Comparison of ENCODE assay signal across 8 cellular contexts in genomic region chr9:124774131-124774978, GRCh38. TPM values are rescaled to one million over a fixed set of nuclear protein-coding genes. Genes with fewer than 3 reads are reported as not detected.
A peak's percentile ranks its signal among the peaks of the same experiment; 100 is the strongest.
DNase-seq lines count a peak whose midpoint lies in the region; ATAC-seq, FAIRE-seq and TF ChIP-seq lines count a peak whose summit lies in the region.

No MANE protein-coding gene starts in this region.

- H3K4ac ChIP-seq in mesendoderm (ENCODE audit: low read depth, low read length), result no peak overlapping the region

- peaks cover 3% of the 10 kb centered on the region for H3K4me1 ChIP-seq in mesendoderm (ENCODE audit: control insufficient read depth, low read depth, low read length)

- H3K27me3 ChIP-seq in dorsolateral prefrontal cortex (peaks cover 0 to 15% (median 0%) of the 10 kb centered on the region in 45 donors), mesendoderm (ENCODE audit: insufficient read depth, low read length, poor library complexity) (no peaks in the 10 kb centered on the region)

- H3K27ac ChIP-seq in dorsolateral prefrontal cortex (peak overlapping the region in 1 of 59 donors; percentile 36), mesendoderm (ENCODE audit: low read depth, low read length) (no peak overlapping the region)

- H3K4me3 ChIP-seq in dorsolateral prefrontal cortex, result peak overlapping the region in 1 of 59 donors; percentile 27
- H3K4me3 ChIP-seq in mesendoderm (ENCODE audit: low read length), result no peak overlapping the region

- H3K18ac ChIP-seq in mesendoderm (ENCODE audit: low read length), result no peak overlapping the region

- peak; percentile 27 for ATAC-seq in HG02885 (IDR thresholded peaks at IDR 0.05; ENCODE audit: poor library complexity, unreplicated experiment)
- no peak for ATAC-seq in HG03521 (IDR thresholded peaks at IDR 0.05; ENCODE audit: unreplicated experiment)

- peak; percentile 88 for DNase-seq in D721Med (ENCODE audit: insufficient read length, low spot score)
- peak; percentile 53 for DNase-seq in NCI-H748 treated with DMSO at 0.1 percent for 48 hours (lab: John Stamatoyannopoulos, UW)
- peak; percentile 92 for DNase-seq in activated CD4-positive, alpha-beta T cell treated with anti-CD3 and anti-CD28 coated beads, Interleukin-2, amount 50 U/mL, for 48 hours
- peak; percentile 70 to 87 (median 82) for DNase-seq in dorsolateral prefrontal cortex
- DNase-seq in mesendoderm, result peak; percentile 88
- peak; percentile 70 for DNase-seq in stimulated activated CD8-positive, alpha-beta memory T cell treated with anti-CD3 and anti-CD28 coated beads, Interleukin-15, amount 100 ng/mL, for 24 hours (ENCODE audit: low read depth)

- no peaks in the 10 kb centered on the region for H3K36me3 ChIP-seq in mesendoderm (ENCODE audit: control insufficient read depth, insufficient read depth, low read length)

- H3K9ac ChIP-seq in mesendoderm (ENCODE audit: low read length), result no peak overlapping the region

- no CpG with 5 or more reads among the region's 15 CpGs for WGBS in mesendoderm (ENCODE audit: extremely low coverage, insufficient coverage, low lambda C conversion rate)

- H4K5ac ChIP-seq in mesendoderm (ENCODE audit: low read length), result no peak overlapping the region

- FAIRE-seq in D721Med (lab: Jason Lieb, UNC), result no peak

- H2AK5ac ChIP-seq in mesendoderm (ENCODE audit: low read length), result no peak overlapping the region

- intact Hi-C loops in dorsolateral prefrontal cortex (cut with DNase I), result loop anchor here (1.0 to 10.0 kb wide), 5 partner anchors 78 to 410 kb away; partner anchors contain the start of genes SCAI (in 2 of the 2), GOLGA1 (in 1 of the 2) and PPP6C (in 1 of the 2)

- H3K23ac ChIP-seq in mesendoderm (ENCODE audit: low read length), result no peak overlapping the region

- no peaks in the 10 kb centered on the region for H3K79me1 ChIP-seq in mesendoderm (ENCODE audit: low read length)

- H4K8ac ChIP-seq in mesendoderm (ENCODE audit: low read depth, low read length), result no peak overlapping the region

- H2BK120ac ChIP-seq in mesendoderm (ENCODE audit: low read depth, low read length), result no peak overlapping the region

- H2BK15ac ChIP-seq in mesendoderm (replicated peaks; ENCODE audit: low read depth), result no peak overlapping the region

- TF ChIP-seq CTCF in D721Med (IDR thresholded peaks at IDR 0.05; ENCODE audit: insufficient read depth, missing control alignments) (peak; percentile 84), dorsolateral prefrontal cortex (IDR thresholded peaks at IDR 0.05 in 54 of 56, conservative IDR thresholded peaks at IDR 0.05 in 2 of 56; ENCODE audit: low read depth in 1 of 56, partially characterized antibody in 56 of 56) (peak; percentile 76 to 97 (median 89))

- no peak overlapping the region for H2BK5ac ChIP-seq in mesendoderm (ENCODE audit: low read length)

- H3K4me2 ChIP-seq in mesendoderm (ENCODE audit: low read length), result no peak overlapping the region

- H3K56ac ChIP-seq in mesendoderm (ENCODE audit: low read length), result no peak overlapping the region

- peaks cover 2% of the 10 kb centered on the region for H3K79me2 ChIP-seq in mesendoderm (ENCODE audit: control insufficient read depth, insufficient read depth, low read length)

RNA-seq across cellular contexts. Expression of gene OLFML2A, which starts 2.6 kb away (rescaled TPM):
- total RNA-seq in dorsolateral prefrontal cortex, result 10 to 100 TPM in 14 of 120 experiments, 1 to 10 TPM in 104, under 1 TPM in 2; 0.36 to 21.2 (median 4.4) TPM
- 2.1 TPM for polyA plus RNA-seq in mesendoderm (2013, experiment 1 of 2)
- polyA plus RNA-seq in mesendoderm (2013, experiment 2 of 2), result 2.4 TPM

RNA-seq across cellular contexts. Expression of gene NR6A1, which starts 3.2 kb away (rescaled TPM):
- 1 to 10 TPM; 2.5 to 7.4 (median 4.5) TPM for total RNA-seq in dorsolateral prefrontal cortex
- polyA plus RNA-seq in mesendoderm (2013, experiment 1 of 2), result 58.7 TPM
- 58.1 TPM for polyA plus RNA-seq in mesendoderm (2013, experiment 2 of 2)
